22 cellular contexts compared by ENCODE assay signal in the genomic region with DNA sequence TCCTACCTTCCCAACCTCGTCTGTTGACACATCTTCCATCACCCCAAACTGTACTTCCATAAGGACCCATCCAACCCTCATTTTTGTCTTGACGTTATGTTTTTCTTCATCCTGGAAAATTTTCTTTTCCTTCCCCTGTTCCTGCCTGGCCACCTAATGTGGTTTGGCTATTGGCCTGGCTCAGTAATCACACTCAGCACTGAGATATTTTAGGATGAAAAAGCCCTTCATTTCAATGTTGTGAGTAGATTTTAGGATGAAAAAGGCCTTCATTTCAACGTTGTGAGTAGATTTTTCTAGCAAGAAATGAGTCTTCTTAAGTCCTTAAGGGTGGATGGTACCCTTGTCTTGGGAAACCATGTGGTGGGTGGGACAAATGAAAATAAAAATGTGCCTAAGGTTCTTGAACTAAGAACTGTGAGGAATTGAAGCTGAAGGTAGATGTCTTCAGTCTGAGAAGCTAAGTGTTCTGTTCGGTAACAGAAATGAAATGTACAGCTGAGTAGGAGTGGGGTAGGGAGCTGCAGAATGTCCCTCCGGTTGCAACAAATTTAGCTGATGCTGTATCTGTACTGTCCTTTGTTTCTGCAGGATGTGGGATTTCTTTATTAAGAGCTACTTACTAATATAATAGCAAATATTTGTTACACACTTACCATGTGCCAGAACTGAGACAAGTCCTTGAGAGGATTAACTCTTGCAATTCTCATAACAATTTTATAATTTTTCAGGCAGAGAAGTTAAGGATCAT. TPM values are rescaled to one million over a fixed set of nuclear protein-coding genes. Genes with fewer than 3 reads are reported as not detected.
DNase-seq lines count a peak whose midpoint lies in the region; ATAC-seq, FAIRE-seq and TF ChIP-seq lines count a peak whose summit lies in the region.
"Had no signal": no experiment of that assay in that cellular context is flagged by ENCODE, and none has a peak within 500 bp of the region (broad histone marks: within the 10 kb centered on the region; RNA-seq: fewer than 3 reads in every experiment).

No MANE protein-coding gene starts in this region.

- TF ChIP-seq CTCF in RWPE2 (IDR thresholded peaks at IDR 0.05; ENCODE audit: poor library complexity, severe bottlenecking) (no peak), testis (IDR thresholded peaks at IDR 0.05) (no peak)

- H3K27ac ChIP-seq in RWPE2 (ENCODE audit: poor library complexity, severe bottlenecking) (peak overlapping the region; percentile 94), testis (peak overlapping the region; percentile 14 to 55)
- H3K27ac ChIP-seq: skin epidermis had no signal

- H3K36me3 ChIP-seq in RWPE2 (ENCODE audit: low read depth) (no peaks in the 10 kb centered on the region; the same call in 1 of the 2 replicates), testis (ENCODE audit: low read depth, missing control alignments) (no peaks in the 10 kb centered on the region)
- H3K36me3 ChIP-seq: BE2C had no signal

- intact Hi-C loops in testis (cut with DNase I; ENCODE audit: low total_unique reads) = loop anchor here (10.0 kb wide), 2 partner anchors 218 to 398 kb away; a partner anchor contains a TSS

- no peak for TF ChIP-seq POLR2A in testis (IDR thresholded peaks at IDR 0.05)

- peak; percentile 45 for DNase-seq in ELR (ENCODE audit: low read depth)
- DNase-seq in RWPE2 (ENCODE audit: low spot score) = no peak
- DNase-seq in fibroblast of peridontal ligament (ENCODE audit: extremely low read depth) = peak; percentile 41
- peak; percentile 62 for DNase-seq in testis
- no peak for DNase-seq in urothelium cell line (ENCODE audit: low spot score)
- DNase-seq: activated CD4-positive, alpha-beta T cell treated with anti-CD3 and anti-CD28 coated beads for 1 hour; activated naive CD4-positive, alpha-beta T cell; activated T-cell treated with anti-CD3 and anti-CD28 coated beads, Interleukin-2, amount 50 U/mL, for 24 hours; BE2C; KBM-7; kidney glomerular epithelial cell; NCI-H1694 treated with DMSO at 0.1 percent for 48 hours; NCI-H748 treated with DMSO at 0.1 percent for 48 hours; OCI-M1; SIG-M5; stimulated activated CD4-positive, alpha-beta T cell treated with anti-CD3 and anti-CD28 coated beads, Interleukin-2, amount 100 ng/mL, for 48 hours; stimulated activated naive B cell treated with anti-CD40 and anti-IgM and Interleukin-4, amounts not matched to agents 10 μg/mL and 1 μg/mL and 100 μg/mL, for 72 hours; T-cell had no signal

- H3K27me3 ChIP-seq in RWPE2 (ENCODE audit: insufficient read depth, poor library complexity, severe bottlenecking) (no peaks in the 10 kb centered on the region), testis (no peaks in the 10 kb centered on the region)
- H3K27me3 ChIP-seq: BE2C had no signal

- ATAC-seq in RWPE2 (ENCODE audit: low read depth) = no peak
- no peak for ATAC-seq in HG03095 (IDR thresholded peaks at IDR 0.05; ENCODE audit: unreplicated experiment)
- no peak for ATAC-seq in HG03280 (IDR thresholded peaks at IDR 0.05; ENCODE audit: unreplicated experiment)
- ATAC-seq: GM23338; stimulated activated naive B cell treated with anti-CD40 and anti-IgM and Interleukin-4, amounts not matched to agents 10 μg/mL and 1 μg/mL and 100 μg/mL, for 72 hours; T-cell had no signal

- H3K9me3 ChIP-seq in RWPE2 (ENCODE audit: severe bottlenecking) (no peaks in the 10 kb centered on the region), testis (no peaks in the 10 kb centered on the region)
- H3K9me3 ChIP-seq: BE2C had no signal

- H3K4me1 ChIP-seq in RWPE2 (ENCODE audit: insufficient read depth, poor library complexity, severe bottlenecking) (peaks cover 17% of the 10 kb centered on the region), testis (peaks cover 51% of the 10 kb centered on the region)

- no peak for FAIRE-seq in urothelium cell line (lab: Jason Lieb, UNC)

- 65 to 68% methylated on average over 5 of the region's 5 CpGs for WGBS in testis, 2 donors

- H3K4me3 ChIP-seq in RWPE2 (ENCODE audit: severe bottlenecking) (no peak overlapping the region), testis (no peak overlapping the region)
- H3K4me3 ChIP-seq: GM23338, skin epidermis had no signal

RNA-seq across cellular contexts. Expression of a gene that starts 36.1 kb away (rescaled TPM):
- total RNA-seq in testis = 10 to 100 TPM; 30.8 to 35.4 TPM
- polyA plus RNA-seq in testis (ENCODE audit: insufficient read depth, low read depth, low replicate concordance) = 17.0 TPM

Comparison
In these comparisons a context has a peak if more than half of its experiments do, and no peak if none do; other contexts are left out.
1. DNase-seq: peak in ELR (single experiment), fibroblast of peridontal ligament (single experiment) and testis (single experiment); none in RWPE2 (single experiment) and urothelium cell line (single experiment).